ENCODE assay signal across 8 cellular contexts in the genomic region with DNA sequence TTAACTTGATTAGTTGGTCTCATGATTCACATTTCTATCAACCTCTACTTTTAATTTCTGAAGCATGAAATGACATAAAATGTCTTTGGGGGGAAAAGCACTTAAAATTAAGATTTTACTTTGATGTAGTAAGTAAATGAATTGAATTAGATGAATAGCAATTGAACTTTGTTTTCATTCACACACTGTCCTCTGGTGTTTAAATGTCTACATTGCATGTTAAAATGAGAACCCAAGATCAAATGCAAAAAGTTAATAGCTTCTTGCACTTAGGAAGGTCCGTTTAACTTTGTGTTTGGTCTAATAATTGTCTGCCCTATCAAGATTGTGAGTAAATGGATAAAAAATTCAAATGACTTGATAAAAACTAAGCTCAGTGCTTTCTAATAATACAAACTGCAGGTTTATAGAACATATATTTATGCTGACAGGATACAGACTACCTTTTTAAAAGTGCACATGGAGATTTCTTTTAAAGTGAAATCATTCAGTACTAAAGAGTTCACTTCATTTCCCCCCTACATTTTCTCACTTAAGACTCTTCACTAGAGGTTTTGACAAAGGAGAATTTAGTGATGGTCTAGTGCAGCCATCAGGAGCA.
A peak's percentile ranks its signal among the peaks of the same experiment; 100 is the strongest.
DNase-seq lines count a peak whose midpoint lies in the region; ATAC-seq and TF ChIP-seq lines count a peak whose summit lies in the region.

No MANE protein-coding gene starts in this region.

- no peaks in the 10 kb centered on the region for H3K36me3 ChIP-seq in tibial artery

- no peaks in the 10 kb centered on the region for H3K9me3 ChIP-seq in tibial artery

- no peak overlapping the region for H3K27ac ChIP-seq in RWPE1
- no peak overlapping the region for H3K27ac ChIP-seq in tibial artery

- no peak overlapping the region for H3K4me3 ChIP-seq in tibial artery

- no peak for ATAC-seq in GM21390 (IDR thresholded peaks at IDR 0.05; ENCODE audit: unreplicated experiment)
- ATAC-seq in HG03025 (IDR thresholded peaks at IDR 0.05; ENCODE audit: low FRiP score, unreplicated experiment), result no peak

- intact Hi-C loops in tibial artery (cut with DNase I; ENCODE audit: low total_unique reads), result no loop called here

- CTCF ChIA-PET in RWPE1 (lab: Yijun Ruan, JAX), result interaction anchor here (0.5 to 1.4 kb wide), 13 partner anchors 11 to 470 kb away, joined by 3 to 23 read pairs (median 5); a partner anchor contains a TSS

- no peaks in the 10 kb centered on the region for H3K27me3 ChIP-seq in tibial artery

- POLR2A ChIA-PET in RWPE1 (lab: Yijun Ruan, JAX; ENCODE audit: low non-redundant PET), result no interaction called here

- TF ChIP-seq CTCF in AG09319 (IDR thresholded peaks at IDR 0.05; ENCODE audit: low read depth, low read length) (peak; percentile 83), GM13976 (IDR thresholded peaks at IDR 0.05; ENCODE audit: borderline replicate concordance, control extremely low read depth, extremely low read depth, insufficient read depth, missing control alignments) (peak; percentile 59), RWPE1 (conservative IDR thresholded peaks at IDR 0.05; ENCODE audit: low read depth) (peak; percentile 97), tibial artery (IDR thresholded peaks at IDR 0.05) (peak; percentile 63 to 73)

- no peak for DNase-seq in AG09319 (ENCODE audit: extremely low read depth, low read depth)
- DNase-seq in GM13976 (ENCODE audit: low spot score), result peak; percentile 33
- DNase-seq in RWPE1 (ENCODE audit: low spot score), result peak; percentile 54
- peak; percentile 30 for DNase-seq in globus pallidus (ENCODE audit: low spot score)
- DNase-seq in tibial artery, result no peak
- no peak for DNase-seq in NK-92 (lab: John Stamatoyannopoulos, UW; ENCODE audit: unreplicated experiment)

- no peaks in the 10 kb centered on the region for H3K4me1 ChIP-seq in tibial artery

- in situ Hi-C loops in GM13976 (cut with MboI; ENCODE audit: low sequenced_read_pairs, unreplicated experiment), result loop anchor here (10.0 to 25.0 kb wide), 2 partner anchors 357 to 459 kb away; no protein-coding TSS in a partner anchor

Comparison
In these comparisons a context has a peak if more than half of its experiments do, and no peak if none do; other contexts are left out.
1. DNase-seq: peak in GM13976 (single experiment), RWPE1 (single experiment) and globus pallidus (single experiment); none in AG09319 (single experiment), tibial artery (0 of 2) and NK-92 (single experiment).
2. Peak in every context shown above with its lines, with median percentiles within 50 percentile points of each other: CTCF ChIP-seq.